Comparison of ENCODE assay signal across 25 cellular contexts in genomic region chr3:181872887-181873286, GRCh38.
DNase-seq lines count a peak whose midpoint lies in the region; ATAC-seq, FAIRE-seq and TF ChIP-seq lines count a peak whose summit lies in the region.
"Had no signal": no experiment of that assay in that cellular context is flagged by ENCODE, and none has a peak within 500 bp of the region (broad histone marks: within the 10 kb centered on the region; RNA-seq: fewer than 3 reads in every experiment).

No MANE protein-coding gene starts in this region.

- H3K27ac ChIP-seq in right cardiac atrium (ENCODE audit: low read length) (no peak overlapping the region), OCI-LY1 (ENCODE audit: low read depth, low read length, poor library complexity, severe bottlenecking) (peak overlapping the region; percentile 2), HepG2 (ENCODE audit: extremely low read length, insufficient read depth, low read length) (no peak overlapping the region)
- H3K27ac ChIP-seq: A549, HL-60, Peyer's patch, SJSA1 had no signal

- ATAC-seq in right cardiac atrium: no peak
- no peak for ATAC-seq in Right ventricle myocardium superior (ENCODE audit: poor library complexity)
- ATAC-seq in HepG2: no peak
- no peak for ATAC-seq in HG03571 (IDR thresholded peaks at IDR 0.05; ENCODE audit: unreplicated experiment)
- no peak for ATAC-seq in HG03108 (IDR thresholded peaks at IDR 0.05; ENCODE audit: unreplicated experiment)
- ATAC-seq in activated T-helper 17 cell treated with anti-CD3 and anti-CD28 coated beads, Interleukin-2, amount 50 U/mL, for 72 hours (replicated peaks): no peak
- ATAC-seq: A549 had no signal

- no peaks in the 10 kb centered on the region for H3K79me2 ChIP-seq in OCI-LY1 (ENCODE audit: insufficient read depth, low read length)
- no peaks in the 10 kb centered on the region for H3K79me2 ChIP-seq in HepG2 (ENCODE audit: insufficient read depth, low read length)

- H3K4me1 Mint-ChIP-seq in activated T-helper 17 cell treated with anti-CD3 and anti-CD28 coated beads, Interleukin-2, amount 50 U/mL, for 72 hours: no peaks in the 10 kb centered on the region

- H3K4me1 ChIP-seq in right cardiac atrium (ENCODE audit: control insufficient read depth, insufficient read depth, low read length) (no peaks in the 10 kb centered on the region), OCI-LY1 (ENCODE audit: insufficient read depth, low read length, severe bottlenecking) (peaks cover 47% of the 10 kb centered on the region), HepG2 (ENCODE audit: insufficient read depth, low read length) (no peaks in the 10 kb centered on the region)
- H3K4me1 ChIP-seq: BE2C, Peyer's patch, SJSA1 had no signal

- CTCF ChIA-PET in HepG2 (lab: Yijun Ruan, JAX; ENCODE audit: low intra/inter-chr PET ratio, low total read pairs): no interaction called here

- H3K36me3 Mint-ChIP-seq in activated T-helper 17 cell treated with anti-CD3 and anti-CD28 coated beads, Interleukin-2, amount 50 U/mL, for 72 hours (ENCODE audit: low read depth): no peaks in the 10 kb centered on the region

- TF ChIP-seq EP300 in HepG2 (IDR thresholded peaks at IDR 0.05; ENCODE audit: low read depth in 2 of 2, low read length in 2 of 2) (no peak), HepG2 (CRISPR knock-in tag; IDR thresholded peaks at IDR 0.05; ENCODE audit: borderline replicate concordance) (no peak)

- H3K4me3 ChIP-seq in right cardiac atrium (ENCODE audit: low read length) (no peak overlapping the region), OCI-LY1 (ENCODE audit: low read depth, low read length, poor library complexity, severe bottlenecking) (no peak overlapping the region), HepG2 (replicated peaks in 1 of 3; ENCODE audit: insufficient read depth in 1 of 3, low read depth in 2 of 3, low read length in 3 of 3) (no peak overlapping the region)
- H3K4me3 ChIP-seq: A549, Peyer's patch, SJSA1 had no signal

- no peak for TF ChIP-seq CTCF in OCI-LY1 (IDR thresholded peaks at IDR 0.05; ENCODE audit: low read length)
- TF ChIP-seq CTCF in HepG2 (CRISPR knock-in tag; IDR thresholded peaks at IDR 0.05): no peak

- no peaks in the 10 kb centered on the region for H3K27me3 ChIP-seq in right cardiac atrium (ENCODE audit: control insufficient read depth, insufficient read depth)
- H3K27me3 ChIP-seq in OCI-LY1 (ENCODE audit: insufficient read depth, low read length): no peaks in the 10 kb centered on the region
- no peaks in the 10 kb centered on the region for H3K27me3 ChIP-seq in HepG2 (ENCODE audit: control insufficient read depth in 1 of 2, insufficient read depth in 2 of 2, low read length in 2 of 2)
- H3K27me3 ChIP-seq: BE2C, Peyer's patch, SJSA1 had no signal

- 0 out of 2 replicates have a peak, but pooled peaks cover 5% of the 10 kb centered on the region for H3F3A ChIP-seq in OCI-LY1 (ENCODE audit: insufficient read depth, low read length)

- TF ChIP-seq POLR2A in HepG2 (IDR thresholded peaks at IDR 0.05; ENCODE audit: insufficient read depth in 1 of 2, low read depth in 2 of 2, low read length in 2 of 2): no peak

- intact Hi-C loops in right cardiac atrium (cut with DNase I): no loop called here
- intact Hi-C loops in Right ventricle myocardium superior (cut with DNase I): no loop called here
- intact Hi-C loops in HepG2 (cut with micrococcal nuclease; ENCODE audit: unreplicated experiment): no loop called here

- DNase-seq in right cardiac atrium: peak in 2 of 3 donors; percentile 14 to 56
- DNase-seq in Right ventricle myocardium superior: no peak
- DNase-seq in HepG2 (ENCODE audit: low spot score): no peak
- DNase-seq in NCI-H128 (lab: John Stamatoyannopoulos, UW; ENCODE audit: unreplicated experiment): no peak
- DNase-seq: BE2C, H7, HFFc6, KBM-7, NCI-H1092 treated with DMSO at 0.1 percent for 48 hours, NCI-H146, NCI-H2081, NCI-H2171, NCI-H345, NCI-H526, Peyer's patch, T-helper 1 cell had no signal

- H2AFZ ChIP-seq in OCI-LY1 (ENCODE audit: low read length) (no peak overlapping the region), HepG2 (ENCODE audit: low read length) (no peak overlapping the region)

- no peak overlapping the region for H3K9ac ChIP-seq in OCI-LY1 (ENCODE audit: low read length)
- H3K9ac ChIP-seq in HepG2 (ENCODE audit: insufficient read depth, low read depth, low read length): no peak overlapping the region

- H3K27me3 Mint-ChIP-seq in activated T-helper 17 cell treated with anti-CD3 and anti-CD28 coated beads, Interleukin-2, amount 50 U/mL, for 72 hours: no peaks in the 10 kb centered on the region

- WGBS in right cardiac atrium: 64% methylated on average over 1 of the region's 1 CpG
- WGBS in HepG2 (ENCODE audit: low lambda C conversion rate): 56% methylated on average over 1 of the region's 1 CpG

- no peak overlapping the region for H3K4me2 ChIP-seq in OCI-LY1 (ENCODE audit: low read length)
- no peak overlapping the region for H3K4me2 ChIP-seq in HepG2 (ENCODE audit: low read depth, low read length)
- H3K4me2 ChIP-seq: A549 had no signal

- H4K20me1 ChIP-seq in OCI-LY1 (ENCODE audit: insufficient read depth, low read length): no peaks in the 10 kb centered on the region
- no peaks in the 10 kb centered on the region for H4K20me1 ChIP-seq in HepG2 (ENCODE audit: insufficient read depth, low read length)

- no TSS peak for BruUV-seq in HepG2 (replicated peaks; lab: Mats Ljungman, UMichigan)

- H3K9me3 Mint-ChIP-seq in activated T-helper 17 cell treated with anti-CD3 and anti-CD28 coated beads, Interleukin-2, amount 50 U/mL, for 72 hours: no peaks in the 10 kb centered on the region

- no peaks in the 10 kb centered on the region for H3K9me2 ChIP-seq in OCI-LY1 (ENCODE audit: low read depth, low read length)

- POLR2A ChIA-PET in HepG2 (lab: Yijun Ruan, JAX): no interaction called here

- no peak overlapping the region for H3K4me3 Mint-ChIP-seq in activated T-helper 17 cell treated with anti-CD3 and anti-CD28 coated beads, Interleukin-2, amount 50 U/mL, for 72 hours
- H3K4me3 Mint-ChIP-seq: HFFc6 had no signal

- H3K9me3 ChIP-seq in right cardiac atrium (ENCODE audit: control insufficient read depth, low read length) (no peaks in the 10 kb centered on the region), OCI-LY1 (ENCODE audit: low read length) (no peaks in the 10 kb centered on the region), HepG2 (ENCODE audit: low read length) (no peaks in the 10 kb centered on the region)
- H3K9me3 ChIP-seq: A549, BE2C, Peyer's patch, SJSA1 had no signal

- H3K36me3 ChIP-seq in OCI-LY1 (ENCODE audit: insufficient read depth, low read length): no peaks in the 10 kb centered on the region
- H3K36me3 ChIP-seq in HepG2 (replicated peaks in 1 of 2; ENCODE audit: control insufficient read depth in 1 of 2, insufficient read depth in 2 of 2, low read length in 2 of 2): no peaks in the 10 kb centered on the region
- H3K36me3 ChIP-seq: BE2C, Peyer's patch, SJSA1 had no signal

- no peak for TF ChIP-seq RAD21 in HepG2 (CRISPR knock-in tag; IDR thresholded peaks at IDR 0.05)

- in situ Hi-C loops in HepG2 (cut with HindIII; ENCODE audit: extremely low pct_ligation_motif_present, low pct_unique_long_range_greater_than_20kb): no loop called here

- H3K27ac Mint-ChIP-seq in activated T-helper 17 cell treated with anti-CD3 and anti-CD28 coated beads, Interleukin-2, amount 50 U/mL, for 72 hours: no peak overlapping the region
- H3K27ac Mint-ChIP-seq: HFFc6 had no signal

- no peak for FAIRE-seq in HepG2 (lab: Jason Lieb, UNC)
- FAIRE-seq: A549, G401.6, GM12892 had no signal

TF ChIP-seq in HepG2, 621 proteins besides CTCF, POLR2A, EP300 and RAD21:
- TF ChIP-seq ZNF282 (IDR thresholded peaks at IDR 0.05; ENCODE audit: partially characterized antibody): no peak
- TF ChIP-seq ZNF746 (CRISPR knock-in tag; IDR thresholded peaks at IDR 0.05): no peak
- TF ChIP-seq ATF7 (IDR thresholded peaks at IDR 0.05): peak; percentile 59
- TF ChIP-seq ATF7 (CRISPR knock-in tag; IDR thresholded peaks at IDR 0.05): no peak
- TF ChIP-seq ZNF780A (CRISPR knock-in tag; IDR thresholded peaks at IDR 0.05): no peak
- TF ChIP-seq, protein P1, sequence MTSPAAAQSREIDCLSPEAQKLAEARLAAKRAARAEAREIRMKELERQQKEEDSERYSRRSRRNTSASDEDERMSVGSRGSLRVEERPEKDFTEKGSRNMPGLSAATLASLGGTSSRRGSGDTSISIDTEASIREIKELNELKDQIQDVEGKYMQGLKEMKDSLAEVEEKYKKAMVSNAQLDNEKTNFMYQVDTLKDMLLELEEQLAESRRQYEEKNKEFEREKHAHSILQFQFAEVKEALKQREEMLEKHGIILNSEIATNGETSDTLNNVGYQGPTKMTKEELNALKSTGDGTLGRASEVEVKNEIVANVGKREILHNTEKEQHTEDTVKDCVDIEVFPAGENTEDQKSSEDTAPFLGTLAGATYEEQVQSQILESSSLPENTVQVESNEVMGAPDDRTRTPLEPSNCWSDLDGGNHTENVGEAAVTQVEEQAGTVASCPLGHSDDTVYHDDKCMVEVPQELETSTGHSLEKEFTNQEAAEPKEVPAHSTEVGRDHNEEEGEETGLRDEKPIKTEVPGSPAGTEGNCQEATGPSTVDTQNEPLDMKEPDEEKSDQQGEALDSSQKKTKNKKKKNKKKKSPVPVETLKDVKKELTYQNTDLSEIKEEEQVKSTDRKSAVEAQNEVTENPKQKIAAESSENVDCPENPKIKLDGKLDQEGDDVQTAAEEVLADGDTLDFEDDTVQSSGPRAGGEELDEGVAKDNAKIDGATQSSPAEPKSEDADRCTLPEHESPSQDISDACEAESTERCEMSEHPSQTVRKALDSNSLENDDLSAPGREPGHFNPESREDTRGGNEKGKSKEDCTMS (CRISPR knock-in tag; conservative IDR thresholded peaks at IDR 0.05): no peak

Comparison
In these comparisons a context has a peak if more than half of its experiments do, and no peak if none do; other contexts are left out.
1. DNase-seq: peak in right cardiac atrium (2 of 3); none in Right ventricle myocardium superior (single experiment), HepG2 (single experiment) and NCI-H128 (single experiment).